Comparison of ENCODE assay signal across 8 cellular contexts in genomic region chr1:9425859-9426258, GRCh38.
DNase-seq lines count a peak whose midpoint lies in the region; ATAC-seq, FAIRE-seq and TF ChIP-seq lines count a peak whose summit lies in the region.

No MANE protein-coding gene starts in this region.

- FAIRE-seq in H54 (lab: Jason Lieb, UNC) = no peak

- peak overlapping the region; percentile 8 for H2AFZ ChIP-seq in IMR-90 (replicated peaks; ENCODE audit: low read length, poor library complexity)

- H3K56ac ChIP-seq in IMR-90 (ENCODE audit: extremely low read depth, insufficient read depth, low read length) = no peak overlapping the region

- no peaks in the 10 kb centered on the region for H3K27me3 Mint-ChIP-seq in chondrocyte (ENCODE audit: low read depth)

- peaks cover 8% of the 10 kb centered on the region for H3K27me3 ChIP-seq in IMR-90 (ENCODE audit: control insufficient read depth, insufficient read depth, low read length)

- no peak overlapping the region for H2AK9ac ChIP-seq in IMR-90 (replicated peaks; ENCODE audit: low read depth, low read length, poor library complexity)

- TF ChIP-seq CTCF in GM13976 (IDR thresholded peaks at IDR 0.05; ENCODE audit: borderline replicate concordance, control extremely low read depth, extremely low read depth, insufficient read depth, missing control alignments) (peak; percentile 4), IMR-90 (conservative IDR thresholded peaks at IDR 0.05; ENCODE audit: low read depth, low read length) (no peak), chondrocyte (IDR thresholded peaks at IDR 0.05) (no peak)

- no peak overlapping the region for H3K4me3 ChIP-seq in IMR-90 (ENCODE audit: insufficient read depth, low read depth, low read length)

- H3K79me1 ChIP-seq in IMR-90 (ENCODE audit: low read depth in 1 of 2, low read length in 2 of 2) = peaks cover 0 to 5% of the 10 kb centered on the region in 2 experiments; a peak in 1 of 4 replicates

- H3K23ac ChIP-seq in IMR-90 (ENCODE audit: low read depth, low read length) = no peak overlapping the region

- no peaks in the 10 kb centered on the region for H4K20me1 ChIP-seq in IMR-90 (ENCODE audit: insufficient read depth, low read length)

- POLR2A ChIA-PET in IMR-90 (lab: Charles Lee; ENCODE audit: unreplicated experiment) = no interaction called here

- H3K9me3 ChIP-seq in IMR-90 (ENCODE audit: control insufficient read depth, insufficient read depth, low read length) = peaks cover 3% of the 10 kb centered on the region; the same call in 1 of the 2 replicates

- dilution Hi-C loops in IMR-90 (cut with HindIII; ENCODE audit: low sequenced_read_pairs, unreplicated experiment) = no loop called here

- no peak overlapping the region for H2BK15ac ChIP-seq in IMR-90 (ENCODE audit: low read depth, low read length)

- H4K8ac ChIP-seq in IMR-90 (ENCODE audit: low read depth in 2 of 2, low read length in 2 of 2) = no peak overlapping the region

- intact Hi-C loops in IMR-90 (cut with micrococcal nuclease) = no loop called here

- H3K14ac ChIP-seq in IMR-90 (replicated peaks; ENCODE audit: low read depth, low read length) = no peak overlapping the region

- H3K4me2 ChIP-seq in IMR-90 (ENCODE audit: low read depth, low read length) = no peak overlapping the region

- peak; percentile 16 for ATAC-seq in GM21528 (IDR thresholded peaks at IDR 0.05; ENCODE audit: low FRiP score, unreplicated experiment)
- ATAC-seq in IMR-90 (ENCODE audit: low read depth) = no peak

- no peak overlapping the region for H2BK120ac ChIP-seq in IMR-90 (ENCODE audit: low read depth, low read length)

- no peak for TF ChIP-seq POLR2A in IMR-90 (IDR thresholded peaks at IDR 0.05; ENCODE audit: low read depth, low read length)
- no peak for TF ChIP-seq POLR2A in H54 (IDR thresholded peaks at IDR 0.05; ENCODE audit: low read depth, low read length)

- H2AK5ac ChIP-seq in IMR-90 (ENCODE audit: low read depth, low read length) = no peak overlapping the region

- H2BK5ac ChIP-seq in IMR-90 (ENCODE audit: low read depth, low read length, poor library complexity, severe bottlenecking) = no peak overlapping the region

- H3K27ac Mint-ChIP-seq in chondrocyte (ENCODE audit: unreplicated experiment) = peak overlapping the region; percentile 27

- peak; percentile 49 for DNase-seq in GM13976 (ENCODE audit: low spot score)
- DNase-seq in IMR-90 = no peak
- DNase-seq in chondrocyte (ENCODE audit: low spot score) = no peak
- no peak for DNase-seq in NK-92 treated with Interleukin-12 subunit alpha and Interleukin-12 subunit beta, amount 100 ng/mL, for 24 hours (lab: John Stamatoyannopoulos, UW)
- no peak for DNase-seq in stimulated activated CD4-positive, alpha-beta T cell treated with anti-CD3 and anti-CD28 coated beads, Interleukin-4, amount 100 ng/mL, for 24 hours
- no peak for DNase-seq in NCI-H146 treated with DMSO at 0.1 percent for 48 hours (lab: John Stamatoyannopoulos, UW; ENCODE audit: unreplicated experiment)
- no peak for DNase-seq in H54 (ENCODE audit: insufficient read length, low spot score)

- no peak overlapping the region for H4K91ac ChIP-seq in IMR-90 (ENCODE audit: insufficient read depth, low read depth, low read length)

- CTCF ChIA-PET in IMR-90 (lab: Yijun Ruan, JAX) = no interaction called here

- no peak overlapping the region for H4K5ac ChIP-seq in IMR-90 (ENCODE audit: low read depth, low read length)

- BruUV-seq in IMR-90 (replicated peaks; lab: Mats Ljungman, UMichigan) = no TSS peak

- no peak overlapping the region for H3K9ac ChIP-seq in IMR-90 (ENCODE audit: low read depth, low read length)

- TF ChIP-seq RAD21 in IMR-90 (IDR thresholded peaks at IDR 0.05; ENCODE audit: low read length) = no peak

- peaks cover 2% of the 10 kb centered on the region for H3K9me3 Mint-ChIP-seq in chondrocyte (ENCODE audit: low read depth)

- H3K18ac ChIP-seq in IMR-90 (ENCODE audit: low read depth, low read length) = no peak overlapping the region

- H3K27ac ChIP-seq in IMR-90 (ENCODE audit: insufficient read depth, low read length) = no peak overlapping the region

- peaks cover 21% of the 10 kb centered on the region for H3K4me1 Mint-ChIP-seq in chondrocyte (ENCODE audit: low read depth)

- no peak overlapping the region for H3K4ac ChIP-seq in IMR-90 (ENCODE audit: low read depth, low read length)

- no peaks in the 10 kb centered on the region for H3K36me3 Mint-ChIP-seq in chondrocyte (ENCODE audit: low read depth)

- no peak overlapping the region for H3K4me3 Mint-ChIP-seq in chondrocyte (ENCODE audit: unreplicated experiment)

- in situ Hi-C loops in GM13976 (cut with MboI; ENCODE audit: low sequenced_read_pairs, unreplicated experiment) = no loop called here
- in situ Hi-C loops in IMR-90 (cut with MboI; ENCODE audit: low sequenced_read_pairs) = no loop called here

- WGBS in IMR-90 (ENCODE audit: extremely low coverage in 2 of 2, insufficient read length in 1 of 2), 2 experiments = 60% methylated on average over 1 of the region's 7 CpGs; no CpG with 5 or more reads in 1 of the 2 experiments

- no peaks in the 10 kb centered on the region for H3K36me3 ChIP-seq in IMR-90 (ENCODE audit: control insufficient read depth, insufficient read depth, low read length)

- no peak overlapping the region for H2BK20ac ChIP-seq in IMR-90 (ENCODE audit: low read depth, low read length)

- peaks cover 4% of the 10 kb centered on the region; the same call in 1 of the 2 replicates for H3K4me1 ChIP-seq in IMR-90 (ENCODE audit: control insufficient read depth, insufficient read depth, low read length)

- peaks cover 4% of the 10 kb centered on the region; the same call in 1 of the 2 replicates for H3K9me1 ChIP-seq in IMR-90 (ENCODE audit: insufficient read depth, low read length)

TF ChIP-seq in IMR-90, 13 proteins besides CTCF, POLR2A, EP300 and RAD21:
- TF ChIP-seq ELK1 (IDR thresholded peaks at IDR 0.05; ENCODE audit: borderline replicate concordance, low read depth, low read length) = no peak
- no peak for TF ChIP-seq USF2 (IDR thresholded peaks at IDR 0.05; ENCODE audit: low read depth, low read length)
- TF ChIP-seq MAZ (IDR thresholded peaks at IDR 0.05; ENCODE audit: borderline replicate concordance, low read depth, low read length) = no peak
- no peak for TF ChIP-seq RCOR1 (IDR thresholded peaks at IDR 0.05; ENCODE audit: insufficient replicate concordance, low read length)
